Comparison of ENCODE assay signal across 13 cellular contexts in the genomic region with DNA sequence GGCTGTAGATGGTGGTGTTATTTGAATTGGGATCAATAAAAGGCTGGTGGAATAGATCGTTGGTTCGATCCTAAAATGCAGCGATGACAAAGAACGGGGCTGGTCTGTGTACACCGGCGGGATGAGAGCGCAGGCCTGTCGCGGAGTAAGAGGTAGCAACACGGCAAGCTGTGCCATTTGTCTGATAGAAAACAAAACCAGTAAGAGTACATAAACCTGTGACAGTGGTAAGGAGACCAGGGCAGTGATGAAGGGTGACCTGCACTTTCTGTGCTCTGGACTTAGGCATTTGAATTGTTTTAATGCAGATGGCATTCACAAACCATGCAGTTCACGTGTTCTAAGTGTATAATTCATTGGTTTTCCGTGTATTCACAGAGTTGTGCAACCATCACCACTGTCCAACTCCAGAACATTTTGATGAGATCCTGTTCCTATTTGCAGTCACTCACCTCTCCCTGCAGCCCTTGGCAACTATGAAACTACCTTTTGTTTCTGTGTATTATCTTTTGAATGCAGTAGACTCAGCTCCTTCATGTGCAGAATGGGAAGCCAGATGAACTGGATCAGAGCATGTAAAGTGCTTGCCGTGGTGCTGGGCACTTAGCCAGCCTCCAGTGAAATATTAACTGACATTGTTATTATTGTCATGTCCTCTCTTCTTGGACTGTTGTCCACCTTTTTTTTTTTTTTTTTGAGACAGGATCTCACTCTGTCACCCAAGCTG.
DNase-seq lines count a peak whose midpoint lies in the region; TF ChIP-seq lines count a peak whose summit lies in the region.
"Had no signal": no experiment of that assay in that cellular context is flagged by ENCODE, and none has a peak within 500 bp of the region (broad histone marks: within the 10 kb centered on the region; RNA-seq: fewer than 3 reads in every experiment).

No MANE protein-coding gene starts in this region.

- H3K4me1 ChIP-seq in esophagus squamous epithelium = peaks cover 0 to 31% (median 11%) of the 10 kb centered on the region in 3 donors

- no peaks in the 10 kb centered on the region for H3K27me3 ChIP-seq in esophagus squamous epithelium

- H3K4me3 ChIP-seq in esophagus squamous epithelium = no peak overlapping the region
- H3K4me3 ChIP-seq in lower leg skin (ENCODE audit: low read depth, poor library complexity, severe bottlenecking) = no peak overlapping the region
- H3K4me3 ChIP-seq: GM12878, SK-N-MC had no signal

- no peaks in the 10 kb centered on the region for H3K9me3 ChIP-seq in esophagus squamous epithelium

- H3K27ac ChIP-seq in esophagus squamous epithelium = peak overlapping the region in 3 of 4 donors; percentile 22 to 72 (median 28)
- H3K27ac ChIP-seq: SK-N-MC had no signal

- intact Hi-C loops in esophagus squamous epithelium (cut with DNase I) (no loop called here), lower leg skin (cut with DNase I; ENCODE audit: low total_unique reads) (no loop called here)

- peaks cover 0 to 5% (median 0%) of the 10 kb centered on the region in 3 donors for H3K36me3 ChIP-seq in esophagus squamous epithelium

- WGBS in esophagus squamous epithelium, 2 donors = 71 to 79% methylated on average over 13 of the region's 13 CpGs
- 83% methylated on average over 13 of the region's 13 CpGs for WGBS in lower leg skin, 2 donors

- TF ChIP-seq CTCF in esophagus squamous epithelium (IDR thresholded peaks at IDR 0.05) (no peak), lower leg skin (IDR thresholded peaks at IDR 0.05) (no peak)

- TF ChIP-seq POLR2A in esophagus squamous epithelium (IDR thresholded peaks at IDR 0.05) (no peak), lower leg skin (IDR thresholded peaks at IDR 0.05) (no peak)

- peak; percentile 44 for DNase-seq in DMS79 treated with DMSO at 0.1 percent for 48 hours (lab: John Stamatoyannopoulos, UW)
- peak; percentile 88 for DNase-seq in NCI-H345 (lab: John Stamatoyannopoulos, UW)
- DNase-seq in esophagus squamous epithelium (lab: John Stamatoyannopoulos, UW) = no peak
- DNase-seq in renal cortical epithelial cell (ENCODE audit: low read depth) = peak; percentile 84
- DNase-seq in lower leg skin (ENCODE audit: low spot score in 2 of 2) = no peak
- DNase-seq in occipital lobe (lab: John Stamatoyannopoulos, UW) = no peak
- no peak for DNase-seq in stimulated activated CD4-positive, alpha-beta T cell treated with anti-CD3 and anti-CD28 coated beads, Interleukin-4, amount 100 ng/mL, for 24 hours
- DNase-seq: activated T-cell treated with anti-CD3 and anti-CD28 coated beads, Interleukin-2, amount 50 U/mL, for 24 hours; effector CD8-positive, alpha-beta T cell; GOT3; retina had no signal

Comparison
In these comparisons a context has a peak if more than half of its experiments do, and no peak if none do; other contexts are left out.
1. DNase-seq: peak in DMS79 treated with DMSO at 0.1 percent for 48 hours (single experiment), NCI-H345 (single experiment) and renal cortical epithelial cell (single experiment); none in esophagus squamous epithelium (single experiment), lower leg skin (0 of 2), occipital lobe (single experiment) and stimulated activated CD4-positive, alpha-beta T cell treated with anti-CD3 and anti-CD28 coated beads, Interleukin-4, amount 100 ng/mL, for 24 hours (single experiment).